23 cellular contexts compared by ENCODE assay signal in the genomic region with DNA sequence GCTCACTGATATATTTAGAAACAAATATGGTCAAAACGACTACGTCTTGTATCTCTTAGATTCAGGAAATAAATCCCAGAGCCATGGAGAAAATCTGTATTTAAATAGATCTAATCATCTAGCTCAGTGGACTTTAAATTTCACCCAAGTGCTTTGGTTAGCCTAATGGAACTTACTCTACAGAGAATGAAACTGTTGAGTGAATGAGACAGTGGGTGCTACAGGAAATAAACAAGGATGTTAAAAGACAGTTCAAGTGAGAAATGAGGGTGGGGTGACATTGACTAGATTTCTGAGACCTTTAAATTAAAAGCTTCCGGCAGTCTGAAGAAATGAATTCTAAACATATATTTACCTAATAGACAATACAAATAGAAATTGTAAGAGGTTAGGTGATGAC.
DNase-seq lines count a peak whose midpoint lies in the region; ATAC-seq, FAIRE-seq and TF ChIP-seq lines count a peak whose summit lies in the region.
"Had no signal": no experiment of that assay in that cellular context is flagged by ENCODE, and none has a peak within 500 bp of the region (broad histone marks: within the 10 kb centered on the region; RNA-seq: fewer than 3 reads in every experiment).

No MANE protein-coding gene starts in this region.

- no peaks in the 10 kb centered on the region for H3K9me3 ChIP-seq in HCT116 (ENCODE audit: control insufficient read depth in 1 of 2, insufficient read depth in 1 of 2, low read depth in 1 of 2, low read length in 2 of 2)
- no peaks in the 10 kb centered on the region for H3K9me3 ChIP-seq in astrocyte (ENCODE audit: insufficient read depth, low read depth, low read length)
- no peaks in the 10 kb centered on the region for H3K9me3 ChIP-seq in gastroesophageal sphincter
- H3K9me3 ChIP-seq: BE2C; BLaER1 treated with 17β-estradiol and CSF1 and Interleukin-3, amounts not matched to agents 10 nM and 100 nM had no signal

- no peak overlapping the region for H3K4me3 Mint-ChIP-seq in astrocyte (ENCODE audit: unreplicated experiment)
- H3K4me3 Mint-ChIP-seq: CD14-positive monocyte; CD4-positive, alpha-beta T cell; CD8-positive, alpha-beta memory T cell; H9 had no signal

- no peaks in the 10 kb centered on the region for H3K9me3 Mint-ChIP-seq in astrocyte (ENCODE audit: unreplicated experiment)
- H3K9me3 Mint-ChIP-seq: H9 had no signal

- POLR2A ChIA-PET in HCT116 (lab: Charles Lee), result no interaction called here

- H3K36me3 ChIP-seq in HCT116 (ENCODE audit: control insufficient read depth in 1 of 2, insufficient read depth in 2 of 2, low read length in 2 of 2), result no peaks in the 10 kb centered on the region
- H3K36me3 ChIP-seq in astrocyte (ENCODE audit: insufficient read depth, low read length), result no peaks in the 10 kb centered on the region
- no peaks in the 10 kb centered on the region for H3K36me3 ChIP-seq in gastroesophageal sphincter
- H3K36me3 ChIP-seq: BE2C; BLaER1 treated with 17β-estradiol and CSF1 and Interleukin-3, amounts not matched to agents 10 nM and 100 nM had no signal

- intact Hi-C loops in HCT116 (cut with micrococcal nuclease), result no loop called here

- no peak for TF ChIP-seq POLR2A in HCT116 (IDR thresholded peaks at IDR 0.05; ENCODE audit: borderline replicate concordance, extremely low read depth, insufficient read depth, insufficient read length)
- no peak for TF ChIP-seq POLR2A in gastroesophageal sphincter (IDR thresholded peaks at IDR 0.05)

- TF ChIP-seq EP300 in gastroesophageal sphincter (IDR thresholded peaks at IDR 0.05), result no peak

- RAD21 ChIA-PET in HCT116 (lab: Charles Lee; ENCODE audit: low non-redundant PET in 1 of 2, low total read pairs in 2 of 2, uncharacterized antibody in 2 of 2, unreplicated experiment in 2 of 2), result no interaction called here

- no peak overlapping the region for H3K27ac ChIP-seq in HCT116 (ENCODE audit: low read depth, low read length)
- H3K27ac ChIP-seq in astrocyte (ENCODE audit: low read depth, low read length), result no peak overlapping the region
- H3K27ac ChIP-seq in gastroesophageal sphincter, result no peak overlapping the region
- H3K27ac ChIP-seq: 22Rv1 had no signal

- no peaks in the 10 kb centered on the region for H3K27me3 ChIP-seq in HCT116 (ENCODE audit: insufficient read depth, low read length)
- no peaks in the 10 kb centered on the region for H3K27me3 ChIP-seq in astrocyte (ENCODE audit: insufficient read depth, low read length)
- no peaks in the 10 kb centered on the region for H3K27me3 ChIP-seq in gastroesophageal sphincter
- H3K27me3 ChIP-seq: BE2C; BLaER1 treated with 17β-estradiol and CSF1 and Interleukin-3, amounts not matched to agents 10 nM and 100 nM had no signal

- H3K9me2 ChIP-seq in HCT116 (ENCODE audit: insufficient read depth), result no peaks in the 10 kb centered on the region

- H3K4me3 ChIP-seq in HCT116 (replicated peaks in 1 of 2; ENCODE audit: low read depth in 1 of 2, low read length in 2 of 2), result no peak overlapping the region
- H3K4me3 ChIP-seq in astrocyte (ENCODE audit: insufficient read depth, low read depth, low read length), result no peak overlapping the region
- H3K4me3 ChIP-seq in gastroesophageal sphincter, result no peak overlapping the region
- H3K4me3 ChIP-seq: BLaER1 treated with 17β-estradiol and CSF1 and Interleukin-3, amounts not matched to agents 10 nM and 100 nM; GM23248 had no signal

- TF ChIP-seq RAD21 in HCT116 (IDR thresholded peaks at IDR 0.05; ENCODE audit: low read depth), result no peak

- no peak overlapping the region for H3K9ac ChIP-seq in HCT116 (ENCODE audit: low read length)
- H3K9ac ChIP-seq in astrocyte (ENCODE audit: low read length), result no peak overlapping the region
- H3K9ac ChIP-seq: BLaER1 treated with 17β-estradiol and CSF1 and Interleukin-3, amounts not matched to agents 10 nM and 100 nM; GM23248 had no signal

- peak overlapping the region; percentile 58 for H3K27ac Mint-ChIP-seq in astrocyte (ENCODE audit: unreplicated experiment)
- H3K27ac Mint-ChIP-seq: CD14-positive monocyte; CD4-positive, alpha-beta T cell; CD8-positive, alpha-beta memory T cell; H9 had no signal

- H2AFZ ChIP-seq in HCT116 (ENCODE audit: low read depth, low read length, poor library complexity, severe bottlenecking) (peak overlapping the region; percentile 4), astrocyte (ENCODE audit: low read depth, low read length) (no peak overlapping the region)
- H2AFZ ChIP-seq: GM23248 had no signal

- in situ Hi-C loops in G401 (cut with HindIII; ENCODE audit: low sequenced_read_pairs), result no loop called here

- BruUV-seq in HCT116 (replicated peaks; lab: Mats Ljungman, UMichigan), result no TSS peak

- H3K36me3 Mint-ChIP-seq in astrocyte (ENCODE audit: low read depth, unreplicated experiment), result no peaks in the 10 kb centered on the region
- H3K36me3 Mint-ChIP-seq: CD14-positive monocyte; CD8-positive, alpha-beta memory T cell had no signal

- DNase-seq in NCI-H748 (lab: John Stamatoyannopoulos, UW; ENCODE audit: unreplicated experiment) (peak; percentile 14), NCI-H748 treated with DMSO at 0.1 percent for 48 hours (lab: John Stamatoyannopoulos, UW) (no peak), DMS53 treated with DMSO at 0.1 percent for 48 hours (lab: John Stamatoyannopoulos, UW; ENCODE audit: unreplicated experiment) (peak; percentile 66), HCT116 (ENCODE audit: low read depth, low spot score) (no peak), astrocyte (ENCODE audit: low read depth) (no peak), G401 (ENCODE audit: low spot score) (no peak), NCI-H524 (lab: John Stamatoyannopoulos, UW) (no peak)
- DNase-seq: ACHN; AML-193; BE2C; CD4-positive, alpha-beta T cell; CD8-positive, alpha-beta memory T cell; DMS 273 treated with DMSO at 0.1 percent for 48 hours; GF-D8; H9 had no signal

- 55 to 71% methylated on average over 2 to 3 of the region's 3 CpGs for WGBS in gastroesophageal sphincter (ENCODE audit: low coverage in 1 of 2), 2 donors

- H3K4me1 ChIP-seq in HCT116 (ENCODE audit: control insufficient read depth in 1 of 2, insufficient read depth in 2 of 2, low read length in 2 of 2) (0 out of 4 replicates have a peak, but pooled peaks cover 0 to 4% of the 10 kb centered on the region in 2 experiments), astrocyte (ENCODE audit: insufficient read depth, low read length) (no peaks in the 10 kb centered on the region), gastroesophageal sphincter (no peaks in the 10 kb centered on the region)

- CTCF ChIA-PET in HCT116 (lab: Charles Lee), result no interaction called here

- FAIRE-seq in astrocyte (lab: Jason Lieb, UNC), result no peak
- FAIRE-seq: D721Med, GM12891, GM18507 had no signal

- H3K4me1 Mint-ChIP-seq in astrocyte (ENCODE audit: low read depth, unreplicated experiment), result no peaks in the 10 kb centered on the region
- H3K4me1 Mint-ChIP-seq: CD14-positive monocyte; CD8-positive, alpha-beta memory T cell had no signal

- H4K20me1 ChIP-seq in HCT116 (ENCODE audit: insufficient read depth), result no peaks in the 10 kb centered on the region
- H4K20me1 ChIP-seq in astrocyte (ENCODE audit: insufficient read depth, low read length), result no peaks in the 10 kb centered on the region
- H4K20me1 ChIP-seq: BLaER1 treated with 17β-estradiol and CSF1 and Interleukin-3, amounts not matched to agents 10 nM and 100 nM had no signal

- H3K79me2 ChIP-seq in HCT116 (ENCODE audit: insufficient read depth, low read length) (no peaks in the 10 kb centered on the region), astrocyte (ENCODE audit: insufficient read depth, low read length) (no peaks in the 10 kb centered on the region)

- TF ChIP-seq CTCF in HCT116 (IDR thresholded peaks at IDR 0.05 in 2 of 3, conservative IDR thresholded peaks at IDR 0.05 in 1 of 3; ENCODE audit: borderline replicate concordance in 1 of 3, insufficient read depth in 1 of 3, low read depth in 2 of 3, low read length in 2 of 3), result no peak
- TF ChIP-seq CTCF in astrocyte (IDR thresholded peaks at IDR 0.05; ENCODE audit: insufficient read depth, low read depth, low read length), result no peak
- no peak for TF ChIP-seq CTCF in gastroesophageal sphincter (IDR thresholded peaks at IDR 0.05)

- ATAC-seq in HCT116 (no peak), gastroesophageal sphincter (no peak)

- H3K4me2 ChIP-seq in HCT116 (ENCODE audit: low read length), result no peak overlapping the region
- no peak overlapping the region for H3K4me2 ChIP-seq in astrocyte (ENCODE audit: low read length)

- no peaks in the 10 kb centered on the region for H3K27me3 Mint-ChIP-seq in astrocyte (ENCODE audit: low read depth, unreplicated experiment)
- H3K27me3 Mint-ChIP-seq: CD4-positive, alpha-beta T cell; CD8-positive, alpha-beta memory T cell had no signal

TF ChIP-seq in HCT116, 20 proteins besides CTCF, POLR2A, EP300 and RAD21 (continues in another document):
- TF ChIP-seq POLR2AphosphoS5 (IDR thresholded peaks at IDR 0.05; ENCODE audit: low read depth, low read length), result no peak
- TF ChIP-seq TCF7L2 (IDR thresholded peaks at IDR 0.05; ENCODE audit: borderline replicate concordance, extremely low read depth, insufficient read depth, insufficient read length), result no peak
- no peak for TF ChIP-seq ZNF274 (IDR thresholded peaks at IDR 0.05; ENCODE audit: low read depth, low read length)
- no peak for TF ChIP-seq SIN3A (IDR thresholded peaks at IDR 0.05; ENCODE audit: low read depth)
- no peak for TF ChIP-seq CEBPB (IDR thresholded peaks at IDR 0.05; ENCODE audit: low read depth)
- TF ChIP-seq YY1 (IDR thresholded peaks at IDR 0.05; ENCODE audit: extremely low read depth, insufficient replicate concordance, low read depth, low read length), result no peak
- no peak for TF ChIP-seq EZH2 (IDR thresholded peaks at IDR 0.05)

Comparison
In these comparisons a context has a peak if more than half of its experiments do, and no peak if none do; other contexts are left out.
1. DNase-seq: peak in NCI-H748 (single experiment) and DMS53 treated with DMSO at 0.1 percent for 48 hours (single experiment); none in NCI-H748 treated with DMSO at 0.1 percent for 48 hours (single experiment), HCT116 (single experiment), astrocyte (single experiment), G401 (single experiment) and NCI-H524 (0 of 2).